In the genomic region with DNA sequence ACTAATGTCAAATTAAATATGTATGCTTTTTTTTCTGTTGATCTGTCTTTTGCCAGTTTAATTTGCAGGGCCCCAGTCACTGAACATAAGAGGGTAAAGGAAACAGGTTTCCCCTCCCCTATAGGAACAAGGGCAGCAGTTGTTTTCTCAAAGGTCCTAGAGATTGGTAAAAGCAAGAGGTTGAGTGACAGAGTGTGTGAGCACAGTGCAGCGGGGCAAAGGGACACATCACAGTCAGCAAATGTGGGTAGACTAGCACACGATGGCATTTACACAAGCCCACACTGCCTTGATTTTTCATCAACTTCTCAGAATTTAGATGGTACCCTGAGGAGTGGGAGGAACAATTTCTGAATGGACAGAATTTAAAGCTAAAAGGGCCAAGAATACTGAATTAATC, we compare ENCODE assay signal across 22 cellular contexts.
"Had no signal": no experiment of that assay in that cellular context is flagged by ENCODE, and none has a peak within 500 bp of the region (broad histone marks: within the 10 kb centered on the region; RNA-seq: fewer than 3 reads in every experiment).

No MANE protein-coding gene starts in this region.

- ATAC-seq: activated CD8-positive, alpha-beta memory T cell treated with anti-CD3 and anti-CD28 coated beads, Interleukin-2, amount 10 ng/mL, durations not matched to agents 7 days and 5 days; foreskin keratinocyte; left ventricle myocardium superior; mucosa of descending colon; naive thymus-derived CD4-positive, alpha-beta T cell; pancreas; T-helper 17 cell; WTC11 had no signal

- H3K27ac ChIP-seq: breast epithelium, foreskin keratinocyte, pancreas, sigmoid colon, spleen had no signal

- H3K4me3 Mint-ChIP-seq: activated CD8-positive, alpha-beta memory T cell treated with anti-CD3 and anti-CD28 coated beads, Interleukin-2, amount 10 ng/mL, durations not matched to agents 7 days and 5 days; activated naive CD8-positive, alpha-beta T cell; activated T-cell treated with anti-CD3 and anti-CD28 coated beads, Interleukin-2, amount 50 U/mL, for 24 hours; memory B cell; naive thymus-derived CD4-positive, alpha-beta T cell; T-helper 17 cell; WTC11 had no signal

- H3K36me3 Mint-ChIP-seq: activated CD8-positive, alpha-beta memory T cell treated with anti-CD3 and anti-CD28 coated beads, Interleukin-2, amount 10 ng/mL, durations not matched to agents 7 days and 5 days; activated naive CD8-positive, alpha-beta T cell; memory B cell; naive thymus-derived CD4-positive, alpha-beta T cell; WTC11 had no signal

- H3K27me3 Mint-ChIP-seq: activated CD8-positive, alpha-beta memory T cell treated with anti-CD3 and anti-CD28 coated beads, Interleukin-2, amount 10 ng/mL, durations not matched to agents 7 days and 5 days; activated naive CD8-positive, alpha-beta T cell; activated T-cell treated with anti-CD3 and anti-CD28 coated beads, Interleukin-2, amount 50 U/mL, for 24 hours had no signal

- DNase-seq: activated CD4-positive, alpha-beta T cell treated with anti-CD3 and anti-CD28 coated beads, Interleukin-2, amount 50 U/mL, for 1 hour; activated CD8-positive, alpha-beta memory T cell treated with anti-CD3 and anti-CD28 coated beads, Interleukin-2, amount 10 ng/mL, durations not matched to agents 7 days and 5 days; activated gamma-delta T cell treated with Interleukin-2 at 50 U/mL for 16 hours; activated T-cell treated with anti-CD3 and anti-CD28 coated beads, Interleukin-2, amount 50 U/mL, for 24 hours; anterior cingulate cortex; cerebellar nuclear complex; effector CD8-positive, alpha-beta T cell; foreskin keratinocyte; kidney glomerular epithelial cell; left ventricle myocardium superior; mucosa of descending colon; naive thymus-derived CD4-positive, alpha-beta T cell; pancreas; sigmoid colon; spleen; substantia nigra; T-helper 17 cell; trophoblast cell had no signal

- H3K27ac Mint-ChIP-seq: activated CD8-positive, alpha-beta memory T cell treated with anti-CD3 and anti-CD28 coated beads, Interleukin-2, amount 10 ng/mL, durations not matched to agents 7 days and 5 days; activated naive CD8-positive, alpha-beta T cell; activated T-cell treated with anti-CD3 and anti-CD28 coated beads, Interleukin-2, amount 50 U/mL, for 24 hours; memory B cell; naive thymus-derived CD4-positive, alpha-beta T cell; T-helper 17 cell; WTC11 had no signal

- H3K4me1 ChIP-seq: breast epithelium, foreskin keratinocyte, pancreas, sigmoid colon had no signal

- H3K9me3 ChIP-seq: breast epithelium, mucosa of descending colon, pancreas, sigmoid colon, spleen had no signal

- H3K9me3 Mint-ChIP-seq: activated T-cell treated with anti-CD3 and anti-CD28 coated beads, Interleukin-2, amount 50 U/mL, for 24 hours; memory B cell; naive thymus-derived CD4-positive, alpha-beta T cell had no signal

- H3K36me3 ChIP-seq: breast epithelium, pancreas, sigmoid colon, spleen had no signal

- H3K27me3 ChIP-seq: breast epithelium, foreskin keratinocyte, pancreas, sigmoid colon, spleen had no signal

- H3K4me3 ChIP-seq: breast epithelium, mucosa of descending colon, pancreas, sigmoid colon, spleen had no signal
